ENCODE assay signal across 8 cellular contexts in genomic region chr18:31943895-31944816, GRCh38. TPM values are rescaled to one million over a fixed set of nuclear protein-coding genes. Genes with fewer than 3 reads are reported as not detected.
DNase-seq lines count a peak whose midpoint lies in the region; ATAC-seq and TF ChIP-seq lines count a peak whose summit lies in the region.

No MANE protein-coding gene starts in this region.

- TF ChIP-seq POLR2A in esophagus squamous epithelium (IDR thresholded peaks at IDR 0.05) = no peak

- no peak for ATAC-seq in GM19463 (IDR thresholded peaks at IDR 0.05; ENCODE audit: unreplicated experiment)
- no peak for ATAC-seq in HG02798 (IDR thresholded peaks at IDR 0.05; ENCODE audit: poor library complexity, unreplicated experiment)

- no peak overlapping the region for H3K27ac ChIP-seq in SJCRH30
- peak overlapping the region; percentile 71 to 97 (median 96) for H3K27ac ChIP-seq in esophagus squamous epithelium
- peak overlapping the region; percentile 79 for H3K27ac ChIP-seq in rectal smooth muscle tissue (ENCODE audit: low read depth, low read length)

- H3K9me3 ChIP-seq in SJCRH30 (replicated peaks) = no peaks in the 10 kb centered on the region
- no peaks in the 10 kb centered on the region for H3K9me3 ChIP-seq in esophagus squamous epithelium

- WGBS in esophagus squamous epithelium, 2 donors = 14 to 23% methylated on average over 14 to 15 of the region's 15 CpGs

- H3K4me1 ChIP-seq in SJCRH30 (no peaks in the 10 kb centered on the region), esophagus squamous epithelium (peaks cover 14 to 43% (median 19%) of the 10 kb centered on the region in 3 donors), rectal smooth muscle tissue (ENCODE audit: control insufficient read depth, insufficient read depth, low read length) (peaks cover 4% of the 10 kb centered on the region)

- DNase-seq in GM12865 (ENCODE audit: low read depth) = no peak
- no peak for DNase-seq in SJCRH30
- DNase-seq in esophagus squamous epithelium (lab: John Stamatoyannopoulos, UW) = no peak
- no peak for DNase-seq in GF-D8 (lab: John Stamatoyannopoulos, UW)
- no peak for DNase-seq in MV-4-11 (lab: John Stamatoyannopoulos, UW)

- H3K4me3 ChIP-seq in GM12865 (ENCODE audit: low read depth, low read length) (peak overlapping the region; percentile 71), SJCRH30 (peak overlapping the region; percentile 92), esophagus squamous epithelium (peak overlapping the region; percentile 72 to 88 (median 82)), rectal smooth muscle tissue (ENCODE audit: low read length) (peak overlapping the region; percentile 90)

- intact Hi-C loops in esophagus squamous epithelium (cut with DNase I) = loop anchor here (10.0 kb wide), 1 partner anchor 151 kb away; the partner anchor contains the start of gene RNF138

- TF ChIP-seq CTCF in GM12865 (IDR thresholded peaks at IDR 0.05; ENCODE audit: insufficient read depth, low read depth, low read length, missing control alignments) = no peak
- no peak for TF ChIP-seq CTCF in esophagus squamous epithelium (IDR thresholded peaks at IDR 0.05)

- peak overlapping the region; percentile 74 for H3K9ac ChIP-seq in rectal smooth muscle tissue (ENCODE audit: low read length)

- no peaks in the 10 kb centered on the region for H3K27me3 ChIP-seq in SJCRH30
- no peaks in the 10 kb centered on the region for H3K27me3 ChIP-seq in esophagus squamous epithelium
- no peaks in the 10 kb centered on the region for H3K27me3 ChIP-seq in rectal smooth muscle tissue (ENCODE audit: control insufficient read depth, insufficient read depth, low read length)

- H3K36me3 ChIP-seq in SJCRH30 (no peaks in the 10 kb centered on the region), esophagus squamous epithelium (no peaks in the 10 kb centered on the region), rectal smooth muscle tissue (ENCODE audit: control insufficient read depth, insufficient read depth, low read length) (no peaks in the 10 kb centered on the region)

RNA-seq across cellular contexts. Expression of gene TRAPPC8, which starts 1.2 kb away (rescaled TPM):
- 14.4 and 15.4 TPM in 2 replicates for total RNA-seq in SJCRH30 (2014; rRNA removed; shearing (Covaris generic))
- total RNA-seq in esophagus squamous epithelium = 10 to 100 TPM; 15.5 to 38.1 (median 31.2) TPM
